Comparison of ENCODE assay signal across 8 cellular contexts in the genomic region with DNA sequence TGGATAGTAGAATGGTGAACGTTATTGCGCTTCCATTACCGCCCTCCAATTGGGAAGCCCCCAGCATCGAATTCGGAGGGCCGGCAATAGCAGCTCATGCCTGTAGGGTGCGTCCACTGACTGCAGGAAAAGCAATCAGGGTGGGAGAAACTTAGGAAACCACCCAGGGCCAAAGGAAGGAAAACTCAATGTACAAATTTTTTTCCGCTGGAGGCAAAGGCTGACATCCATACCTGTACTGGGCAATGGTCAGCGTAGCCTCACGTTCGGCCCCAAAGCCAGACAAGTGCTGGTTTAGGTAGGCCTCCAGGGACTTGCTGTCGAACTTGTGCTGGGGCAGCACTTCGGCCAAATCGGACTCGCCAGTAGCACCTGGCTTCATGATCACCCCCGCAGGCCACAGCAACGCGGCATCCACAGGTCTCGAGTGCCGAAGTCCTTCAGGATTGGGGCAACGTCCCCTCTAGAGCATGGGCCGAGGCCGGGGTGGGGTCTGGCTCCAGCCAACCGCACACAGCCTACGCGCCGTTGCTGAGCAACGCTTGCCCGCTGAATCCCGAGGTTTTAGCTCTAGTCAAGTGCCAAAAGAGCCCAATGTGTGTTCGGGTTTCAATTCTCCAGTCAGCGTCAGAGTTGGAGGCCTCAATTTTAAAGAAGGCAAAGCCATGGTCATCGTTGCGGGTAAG. TPM values are rescaled to one million over a fixed set of nuclear protein-coding genes. Genes with fewer than 3 reads are reported as not detected.
DNase-seq lines count a peak whose midpoint lies in the region; ATAC-seq and TF ChIP-seq lines count a peak whose summit lies in the region.

Gene ACAD11 (minus strand): TSS at position 440 of the 686 bp plus-strand sequence. CDS start 58 bp downstream, at position 382.

- H3K27me3 ChIP-seq in neuronal stem cell (ENCODE audit: control insufficient read depth in 3 of 3, insufficient read depth in 3 of 3, low read depth in 1 of 3, low read length in 3 of 3), result no peaks in the 10 kb centered on the region

- H3K4me3 Mint-ChIP-seq in activated naive CD8-positive, alpha-beta T cell, result peak within 1 kb of the TSS; percentile 97

- H3K4me1 Mint-ChIP-seq in activated naive CD8-positive, alpha-beta T cell (ENCODE audit: low read depth), result peaks cover 69% of the 10 kb centered on the region

- peak within 1 kb of the TSS; percentile 97 for H3K27ac Mint-ChIP-seq in activated naive CD8-positive, alpha-beta T cell

- peak within 1 kb of the TSS; percentile 62 for H2BK5ac ChIP-seq in neuronal stem cell (ENCODE audit: low read length)

- H3K9me3 Mint-ChIP-seq in activated naive CD8-positive, alpha-beta T cell (ENCODE audit: low read depth), result no peaks in the 10 kb centered on the region

- no peaks in the 10 kb centered on the region for H3K9me3 ChIP-seq in neuronal stem cell (replicated peaks in 1 of 2; ENCODE audit: control insufficient read depth in 2 of 2, insufficient read depth in 1 of 2, low read depth in 1 of 2, low read length in 2 of 2)

- peak within 1 kb of the TSS; percentile 22 for H3K23ac ChIP-seq in neuronal stem cell (ENCODE audit: low read depth, low read length, poor library complexity)

- in situ Hi-C loops in G401 (cut with HindIII; ENCODE audit: low sequenced_read_pairs), result no loop called here

- no peak within 1 kb of the TSS for H2BK12ac ChIP-seq in neuronal stem cell (ENCODE audit: low read length)

- DNase-seq in G401 (ENCODE audit: low spot score), result peak; percentile 77
- peak; percentile 65 for DNase-seq in HuH-7.5 (ENCODE audit: low spot score)
- peak; percentile 73 for DNase-seq in globus pallidus (ENCODE audit: low spot score)
- DNase-seq in neuronal stem cell (ENCODE audit: low spot score), result peak; percentile 56
- peak; percentile 76 for DNase-seq in ureter (ENCODE audit: low spot score)

- peak within 1 kb of the TSS; percentile 49 for H2AK5ac ChIP-seq in neuronal stem cell (ENCODE audit: low read depth, low read length)

- peak within 1 kb of the TSS; percentile 93 for H3K18ac ChIP-seq in neuronal stem cell (ENCODE audit: low read length)

- WGBS in neuronal stem cell (ENCODE audit: extremely low coverage in 2 of 2, insufficient read length in 2 of 2, insufficient replicate concordance in 1 of 2), 2 donors, result no CpG with 5 or more reads among the region's 34 CpGs

- H3K9ac ChIP-seq in neuronal stem cell (ENCODE audit: low read depth, low read length, poor library complexity), result peak within 1 kb of the TSS; percentile 92

- peak within 1 kb of the TSS; percentile 75 for H3K27ac ChIP-seq in neuronal stem cell (replicated peaks; ENCODE audit: low read length)

- H3K79me1 ChIP-seq in neuronal stem cell (ENCODE audit: low read depth, low read length), result no peaks in the 10 kb centered on the region

- peak within 1 kb of the TSS; percentile 5 for H2BK15ac ChIP-seq in neuronal stem cell (ENCODE audit: low read length)

- peak; percentile 53 for ATAC-seq in GM21576 (IDR thresholded peaks at IDR 0.05; ENCODE audit: unreplicated experiment)

- H4K91ac ChIP-seq in neuronal stem cell (ENCODE audit: low read depth, low read length, poor library complexity), result no peak within 1 kb of the TSS

- H3K36me3 Mint-ChIP-seq in activated naive CD8-positive, alpha-beta T cell, result no peaks in the 10 kb centered on the region

- peak within 1 kb of the TSS; percentile 97 for H2AFZ ChIP-seq in neuronal stem cell (ENCODE audit: low read length)

- H3K4me1 ChIP-seq in neuronal stem cell (ENCODE audit: control insufficient read depth in 2 of 2, insufficient read depth in 1 of 2, low read depth in 1 of 2, low read length in 2 of 2), result peaks cover 0 to 8% of the 10 kb centered on the region in 2 donors

- H3K36me3 ChIP-seq in neuronal stem cell (replicated peaks in 1 of 2; ENCODE audit: control insufficient read depth in 2 of 2, insufficient read depth in 2 of 2, low read length in 2 of 2), result peaks cover 0 to 11% of the 10 kb centered on the region in 2 donors

- no peaks in the 10 kb centered on the region for H3K27me3 Mint-ChIP-seq in activated naive CD8-positive, alpha-beta T cell

- no peak within 1 kb of the TSS for H4K8ac ChIP-seq in neuronal stem cell (ENCODE audit: low read depth, low read length)

- peak within 1 kb of the TSS; percentile 90 for H3K4me2 ChIP-seq in neuronal stem cell (ENCODE audit: insufficient read depth, low read length, poor library complexity, severe bottlenecking)

- H2BK120ac ChIP-seq in neuronal stem cell (ENCODE audit: low read depth, low read length), result no peak within 1 kb of the TSS

- peak within 1 kb of the TSS; percentile 65 for H3K14ac ChIP-seq in neuronal stem cell (ENCODE audit: low read length)

- H3K4ac ChIP-seq in neuronal stem cell (ENCODE audit: low read length), result no peak within 1 kb of the TSS

- H3K4me3 ChIP-seq in neuronal stem cell (ENCODE audit: low read length in 2 of 2), result peak within 1 kb of the TSS; percentile 58 to 97

TF ChIP-seq in PFSK-1, 5 proteins besides CTCF, POLR2A, EP300 and RAD21:
- no peak for TF ChIP-seq SIN3A (IDR thresholded peaks at IDR 0.05; ENCODE audit: borderline replicate concordance, insufficient read depth, low read length)
- TF ChIP-seq FOXP2 (optimal IDR thresholded peaks at IDR 0.05; ENCODE audit: borderline replicate concordance, extremely low read depth, extremely low read length, insufficient read depth), result peak; percentile 18

RNA-seq across cellular contexts. Expression of gene ACAD11, which starts in this region (rescaled TPM):
- 16.8 and 40.4 TPM in 2 replicates for total RNA-seq in G401 (2014; rRNA removed; shearing (Covaris generic))
- 9.6 TPM for polyA plus RNA-seq in PFSK-1 (2012; ENCODE audit: insufficient read length, low read depth)
- polyA plus RNA-seq in neuronal stem cell (2013, experiment 1 of 2), result 14.1 TPM
- polyA plus RNA-seq in neuronal stem cell (2013, experiment 2 of 2), result 14.5 TPM
- total RNA-seq in ureter, result 23.5 TPM

Comparison
In these comparisons a context has a peak if more than half of its experiments do, and no peak if none do; other contexts are left out.
1. Peak in every context shown above with its lines: DNase-seq, ATAC-seq, H3K4me3 ChIP-seq and H3K27ac ChIP-seq.